ENCODE assay signal across 15 cellular contexts in genomic region chr6:92753956-92754355, GRCh38.
DNase-seq lines count a peak whose midpoint lies in the region; ATAC-seq, FAIRE-seq and TF ChIP-seq lines count a peak whose summit lies in the region.
"Had no signal": no experiment of that assay in that cellular context is flagged by ENCODE, and none has a peak within 500 bp of the region (broad histone marks: within the 10 kb centered on the region; RNA-seq: fewer than 3 reads in every experiment).

No MANE protein-coding gene starts in this region.

- H3K4me2 ChIP-seq in H1 (ENCODE audit: insufficient read depth in 1 of 2, low read depth in 2 of 2, low read length in 2 of 2) (no peak overlapping the region), Karpas-422 (ENCODE audit: low read depth, low read length, poor library complexity, severe bottlenecking) (no peak overlapping the region)
- H3K4me2 ChIP-seq: BLaER1 had no signal

- H3K9ac ChIP-seq in H1 (replicated peaks in 1 of 4; ENCODE audit: extremely low read depth in 1 of 4, low read depth in 3 of 4, low read length in 3 of 4) (no peak overlapping the region), Karpas-422 (ENCODE audit: low read length) (no peak overlapping the region)
- H3K9ac ChIP-seq: BLaER1 had no signal

- FAIRE-seq in H1 (lab: Jason Lieb, UNC) (no peak), HTR-8/SVneo (lab: Jason Lieb, UNC) (no peak)

- H2AFZ ChIP-seq in H1 (ENCODE audit: low read length) (no peak overlapping the region), Karpas-422 (ENCODE audit: low read length) (no peak overlapping the region)

- DNase-seq in H1 (ENCODE audit: low read depth in 1 of 2, low spot score in 2 of 2) = no peak
- peak; percentile 66 for DNase-seq in myocyte (ENCODE audit: low read depth)
- DNase-seq in upper lobe of right lung = no peak
- no peak for DNase-seq in Karpas-422
- DNase-seq in HTR-8/SVneo (ENCODE audit: insufficient read length, low spot score) = no peak
- DNase-seq: 8988T; Calu3; CD4-positive, alpha-beta memory T cell; DMS79 treated with DMSO at 0.1 percent for 48 hours; GF-D8; GOT3; H9 had no signal

- no peak overlapping the region for H3K4ac ChIP-seq in H1 (replicated peaks; ENCODE audit: insufficient read length, low read depth, low read length)

- peak; percentile 87 for ATAC-seq in upper lobe of right lung
- ATAC-seq in HG03045 (IDR thresholded peaks at IDR 0.05; ENCODE audit: unreplicated experiment) = no peak

- H3K56ac ChIP-seq in H1 (replicated peaks; ENCODE audit: insufficient read length, low read depth, low read length) = no peak overlapping the region

- H3K79me1 ChIP-seq in H1 (ENCODE audit: low read depth, low read length) = no peaks in the 10 kb centered on the region

- TF ChIP-seq POLR2A in H1 (IDR thresholded peaks at IDR 0.05; ENCODE audit: control extremely low read depth in 1 of 2, low read depth in 2 of 2, low read length in 2 of 2) = no peak

- H2BK12ac ChIP-seq in H1 (ENCODE audit: low read depth, low read length) = peak overlapping the region; percentile 54; the same call in 1 of the 2 replicates

- H2BK20ac ChIP-seq in H1 (ENCODE audit: low read length) = no peak overlapping the region

- H3K36me3 ChIP-seq in H1 (ENCODE audit: control insufficient read depth in 2 of 4, insufficient read depth in 4 of 4, low read length in 3 of 4) = no peaks in the 10 kb centered on the region
- no peaks in the 10 kb centered on the region for H3K36me3 ChIP-seq in upper lobe of right lung
- no peaks in the 10 kb centered on the region for H3K36me3 ChIP-seq in Karpas-422 (ENCODE audit: insufficient read depth, low read length)
- H3K36me3 ChIP-seq: BLaER1 had no signal

- no peaks in the 10 kb centered on the region for H3K4me1 ChIP-seq in H1 (replicated peaks in 1 of 4; ENCODE audit: control insufficient read depth in 3 of 4, insufficient read depth in 4 of 4, low read length in 3 of 4)
- no peaks in the 10 kb centered on the region for H3K4me1 ChIP-seq in upper lobe of right lung
- H3K4me1 ChIP-seq in Karpas-422 (ENCODE audit: low read length) = no peaks in the 10 kb centered on the region
- H3K4me1 ChIP-seq: BLaER1 had no signal

- no peak overlapping the region for H2BK5ac ChIP-seq in H1 (ENCODE audit: low read depth, low read length)

- H3K18ac ChIP-seq in H1 (ENCODE audit: extremely low read depth, low read length) = no peak overlapping the region

- intact Hi-C loops in upper lobe of right lung (cut with DNase I) = no loop called here

- peak; percentile 39; the same call in 1 of the 2 replicates for TF ChIP-seq EP300 in Ishikawa (IDR thresholded peaks at IDR 0.05; ENCODE audit: borderline replicate concordance)
- no peak for TF ChIP-seq EP300 in H1 (IDR thresholded peaks at IDR 0.05; ENCODE audit: borderline replicate concordance in 1 of 2, low read depth in 2 of 2, low read length in 2 of 2)

- H3K23ac ChIP-seq in H1 (ENCODE audit: insufficient read length) = no peak overlapping the region

- H4K5ac ChIP-seq in H1 (ENCODE audit: insufficient read length, low read depth, low read length) = no peak overlapping the region

- no peak overlapping the region for H2BK15ac ChIP-seq in H1 (ENCODE audit: low read length)

- no peak overlapping the region; the same call in 1 of the 2 replicates for H2AK5ac ChIP-seq in H1 (ENCODE audit: low read depth, low read length)

- CTCF ChIA-PET in H1 (lab: Charles Lee; ENCODE audit: partially characterized antibody) = no interaction called here

- WGBS in H1 (ENCODE audit: extremely low coverage in 1 of 2, insufficient coverage in 1 of 2, insufficient read length in 1 of 2, insufficient replicate concordance in 2 of 2, low coverage in 1 of 2, low lambda C conversion rate in 2 of 2, missing lambda C conversion rate in 1 of 2), 2 experiments = 93% methylated on average over 4 of the region's 4 CpGs; no CpG with 5 or more reads in 1 of the 2 experiments

- TF ChIP-seq RAD21 in Ishikawa (IDR thresholded peaks at IDR 0.05; ENCODE audit: low read depth) (0 out of 2 replicates have a peak, but pooled peaks have one; percentile 7), H1 (IDR thresholded peaks at IDR 0.05 in 1 of 2, conservative IDR thresholded peaks at IDR 0.05 in 1 of 2; ENCODE audit: low read depth in 2 of 2, low read length in 2 of 2) (no peak)

- H4K91ac ChIP-seq in H1 (replicated peaks; ENCODE audit: insufficient read length, low read length) = no peak overlapping the region

- H3K27ac ChIP-seq in H1 (ENCODE audit: low read depth, low read length) (no peak overlapping the region), upper lobe of right lung (no peak overlapping the region), Karpas-422 (ENCODE audit: low read length) (no peak overlapping the region)
- H3K27ac ChIP-seq: BLaER1 had no signal

- H3K9me3 ChIP-seq in H1 (ENCODE audit: insufficient read depth in 2 of 2, low read depth in 1 of 2, low read length in 1 of 2) (0 out of 4 replicates have a peak, but pooled peaks cover 0 to 3% of the 10 kb centered on the region in 2 experiments), upper lobe of right lung (peaks cover 8% of the 10 kb centered on the region), Karpas-422 (ENCODE audit: low read length) (peaks cover 28% of the 10 kb centered on the region)

- H4K20me1 ChIP-seq in H1 (replicated peaks in 1 of 2; ENCODE audit: control insufficient read depth in 1 of 2, insufficient read depth in 2 of 2, low read length in 2 of 2) = no peaks in the 10 kb centered on the region
- no peaks in the 10 kb centered on the region for H4K20me1 ChIP-seq in Karpas-422 (ENCODE audit: insufficient read depth, low read depth, low read length)
- H4K20me1 ChIP-seq: BLaER1 had no signal

- H3K27me3 ChIP-seq in H1 (replicated peaks in 1 of 4; ENCODE audit: control insufficient read depth in 3 of 4, extremely low read depth in 1 of 4, insufficient read depth in 3 of 4, low read length in 3 of 4) (no peaks in the 10 kb centered on the region), upper lobe of right lung (no peaks in the 10 kb centered on the region), Karpas-422 (ENCODE audit: low read length) (no peaks in the 10 kb centered on the region)
- H3K27me3 ChIP-seq: BLaER1 had no signal

- POLR2A ChIA-PET in H1 (lab: Charles Lee; ENCODE audit: partially characterized antibody) = no interaction called here

- H3K4me3 ChIP-seq in H1 (ENCODE audit: extremely low read depth in 1 of 4, insufficient read depth in 2 of 4, low read depth in 3 of 4, low read length in 4 of 4) (no peak overlapping the region), upper lobe of right lung (no peak overlapping the region), Karpas-422 (ENCODE audit: low read length) (no peak overlapping the region)
- H3K4me3 ChIP-seq: BLaER1 had no signal

- no peak overlapping the region for H4K8ac ChIP-seq in H1 (ENCODE audit: extremely low read depth, insufficient read depth, low read length)

- TF ChIP-seq CTCF in H1 (IDR thresholded peaks at IDR 0.05; ENCODE audit: control extremely low read depth in 1 of 3, insufficient read depth in 1 of 3, low read depth in 1 of 3, low read length in 3 of 3) = no peak
- no peak for TF ChIP-seq CTCF in upper lobe of right lung (IDR thresholded peaks at IDR 0.05)

- no peak overlapping the region for H2BK120ac ChIP-seq in H1 (replicated peaks; ENCODE audit: low read depth, low read length)

- H3K79me2 ChIP-seq in H1 (ENCODE audit: control insufficient read depth in 1 of 2, insufficient read depth in 2 of 2, low read length in 2 of 2) = no peaks in the 10 kb centered on the region
- no peaks in the 10 kb centered on the region for H3K79me2 ChIP-seq in Karpas-422 (ENCODE audit: low read length)

- no peaks in the 10 kb centered on the region for H3K23me2 ChIP-seq in H1 (ENCODE audit: low read depth, low read length)

- no peak overlapping the region for H3K14ac ChIP-seq in H1 (ENCODE audit: insufficient read length)

- H3K9me2 ChIP-seq in Karpas-422 (replicated peaks; ENCODE audit: insufficient read depth, low read length) = no peaks in the 10 kb centered on the region

TF ChIP-seq in Ishikawa, 13 proteins besides CTCF, POLR2A, EP300 and RAD21 (continues in another document):
- TF ChIP-seq CREB1 (IDR thresholded peaks at IDR 0.05; ENCODE audit: low read depth) (no peak), FOXM1 (IDR thresholded peaks at IDR 0.05; ENCODE audit: borderline replicate concordance, low read depth) (no peak), EGR1 (IDR thresholded peaks at IDR 0.05) (no peak)
- TF ChIP-seq, protein P1, sequence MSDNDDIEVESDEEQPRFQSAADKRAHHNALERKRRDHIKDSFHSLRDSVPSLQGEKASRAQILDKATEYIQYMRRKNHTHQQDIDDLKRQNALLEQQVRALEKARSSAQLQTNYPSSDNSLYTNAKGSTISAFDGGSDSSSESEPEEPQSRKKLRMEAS (IDR thresholded peaks at IDR 0.05) = no peak

TF ChIP-seq in H1, 55 proteins besides CTCF, POLR2A, EP300 and RAD21:
- TF ChIP-seq MAFK (IDR thresholded peaks at IDR 0.05; ENCODE audit: low read depth, low read length) = no peak
- TF ChIP-seq KDM1A (IDR thresholded peaks at IDR 0.05; ENCODE audit: borderline replicate concordance, low read length) = no peak
- no peak for TF ChIP-seq SP2 (IDR thresholded peaks at IDR 0.05; ENCODE audit: low read length)
- TF ChIP-seq TCF12 (IDR thresholded peaks at IDR 0.05; ENCODE audit: low read depth, low read length) = no peak
- no peak for TF ChIP-seq BACH1 (IDR thresholded peaks at IDR 0.05; ENCODE audit: low read length)
- TF ChIP-seq, protein P1 (IDR thresholded peaks at IDR 0.05) = no peak
- no peak for TF ChIP-seq RXRA (IDR thresholded peaks at IDR 0.05; ENCODE audit: insufficient read depth, low read depth, low read length)
- TF ChIP-seq GTF2F1 (IDR thresholded peaks at IDR 0.05; ENCODE audit: borderline replicate concordance, low read depth, low read length) = no peak
- TF ChIP-seq TEAD4 (IDR thresholded peaks at IDR 0.05; ENCODE audit: low read depth, low read length) = no peak
- TF ChIP-seq TBP (IDR thresholded peaks at IDR 0.05; ENCODE audit: low read depth, low read length) = no peak
- TF ChIP-seq NANOG (IDR thresholded peaks at IDR 0.05; ENCODE audit: insufficient read depth, low read depth, low read length, poor library complexity, severe bottlenecking) = no peak
- no peak for TF ChIP-seq TAF1 (IDR thresholded peaks at IDR 0.05; ENCODE audit: low read depth, low read length)
- TF ChIP-seq, protein P2, sequence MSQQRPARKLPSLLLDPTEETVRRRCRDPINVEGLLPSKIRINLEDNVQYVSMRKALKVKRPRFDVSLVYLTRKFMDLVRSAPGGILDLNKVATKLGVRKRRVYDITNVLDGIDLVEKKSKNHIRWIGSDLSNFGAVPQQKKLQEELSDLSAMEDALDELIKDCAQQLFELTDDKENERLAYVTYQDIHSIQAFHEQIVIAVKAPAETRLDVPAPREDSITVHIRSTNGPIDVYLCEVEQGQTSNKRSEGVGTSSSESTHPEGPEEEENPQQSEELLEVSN (IDR thresholded peaks at IDR 0.05) = no peak
- TF ChIP-seq EZH2 (IDR thresholded peaks at IDR 0.05; ENCODE audit: low read depth, low read length, severe bottlenecking) = no peak
